ENCODE assay signal across 23 cellular contexts in genomic region chr18:24326211-24326610, GRCh38.
"Had no signal": no experiment of that assay in that cellular context is flagged by ENCODE, and none has a peak within 500 bp of the region (broad histone marks: within the 10 kb centered on the region; RNA-seq: fewer than 3 reads in every experiment).

No MANE protein-coding gene starts in this region.

- H3K4me3 Mint-ChIP-seq: activated CD8-positive, alpha-beta T cell treated with anti-CD3 and anti-CD28 coated beads for 36 hours; activated naive CD4-positive, alpha-beta T cell treated with anti-CD3 and anti-CD28 coated beads, Interleukin-2, amount 10 ng/mL, durations not matched to agents 7 days and 5 days; activated naive CD8-positive, alpha-beta T cell treated with anti-CD3 and anti-CD28 coated beads for 36 hours; activated T-cell treated with anti-CD3 and anti-CD28 coated beads, Interleukin-2, amount 50 U/mL, for 72 hours; T-cell had no signal

- H3K36me3 Mint-ChIP-seq: activated naive CD4-positive, alpha-beta T cell treated with anti-CD3 and anti-CD28 coated beads, Interleukin-2, amount 10 ng/mL, durations not matched to agents 7 days and 5 days; activated naive CD8-positive, alpha-beta T cell treated with anti-CD3 and anti-CD28 coated beads for 36 hours; T-cell had no signal

- H3K27ac ChIP-seq: brain microvascular endothelial cell, PC-9, SK-N-MC, VCaP had no signal

- ATAC-seq: activated CD8-positive, alpha-beta T cell treated with anti-CD3 and anti-CD28 coated beads for 36 hours; activated T-cell treated with anti-CD3 and anti-CD28 coated beads, Interleukin-2, amount 50 U/mL, for 72 hours; T-cell had no signal

- H3K27me3 Mint-ChIP-seq: activated CD8-positive, alpha-beta T cell treated with anti-CD3 and anti-CD28 coated beads for 36 hours; activated naive CD4-positive, alpha-beta T cell treated with anti-CD3 and anti-CD28 coated beads, Interleukin-2, amount 10 ng/mL, durations not matched to agents 7 days and 5 days; activated naive CD8-positive, alpha-beta T cell treated with anti-CD3 and anti-CD28 coated beads for 36 hours; T-cell had no signal

- H3K27me3 ChIP-seq: brain microvascular endothelial cell had no signal

- H3K27ac Mint-ChIP-seq: activated CD8-positive, alpha-beta T cell treated with anti-CD3 and anti-CD28 coated beads for 36 hours; activated naive CD4-positive, alpha-beta T cell treated with anti-CD3 and anti-CD28 coated beads, Interleukin-2, amount 10 ng/mL, durations not matched to agents 7 days and 5 days; activated naive CD8-positive, alpha-beta T cell treated with anti-CD3 and anti-CD28 coated beads for 36 hours; activated T-cell treated with anti-CD3 and anti-CD28 coated beads, Interleukin-2, amount 50 U/mL, for 72 hours; activated T-helper 2 cell treated with anti-CD3 and anti-CD28 coated beads, Interferon-gamma antibody, Interleukin-2, Interleukin-4, amounts not matched to agents 10 μg/mL and 5 μg/mL and 100 μg/mL, durations not matched to agents 14 hours and 24 hours and 36 hours; T-cell had no signal

- H3K4me1 Mint-ChIP-seq: activated naive CD4-positive, alpha-beta T cell treated with anti-CD3 and anti-CD28 coated beads, Interleukin-2, amount 10 ng/mL, durations not matched to agents 7 days and 5 days; activated naive CD8-positive, alpha-beta T cell treated with anti-CD3 and anti-CD28 coated beads for 36 hours; T-cell had no signal

- H3K4me3 ChIP-seq: PC-9, SK-N-MC had no signal

- H3K36me3 ChIP-seq: brain microvascular endothelial cell had no signal

- DNase-seq: activated CD4-positive, alpha-beta T cell treated with anti-CD3 and anti-CD28 coated beads, Interleukin-2, amount 50 U/mL, for 1 hour; activated CD4-positive, CD25-positive, alpha-beta regulatory T cell; activated CD8-positive, alpha-beta memory T cell treated with anti-CD3 and anti-CD28 coated beads, Interleukin-2, amount 50 U/mL, for 4 hours; activated CD8-positive, alpha-beta T cell treated with anti-CD3 and anti-CD28 coated beads for 36 hours; activated gamma-delta T cell treated with Interleukin-2 at 50 U/mL for 16 hours; activated naive CD4-positive, alpha-beta T cell treated with anti-CD3 and anti-CD28 coated beads, Interleukin-2, amount 10 ng/mL, durations not matched to agents 7 days and 5 days; activated naive CD8-positive, alpha-beta T cell treated with anti-CD3 and anti-CD28 coated beads for 36 hours; activated T-cell treated with anti-CD3 and anti-CD28 coated beads, Interleukin-2, amount 50 U/mL, for 72 hours; brain microvascular endothelial cell; central memory CD4-positive, alpha-beta T cell; KG1; NCI-H1092; NCI-H1417; NCI-H1694; NCI-H2029; NCI-H2107; NCI-H446; NCI-H524; PC-9; T-cell had no signal
